23 cellular contexts compared by ENCODE assay signal in genomic region chr18:53886066-53886465, GRCh38.
"Had no signal": no experiment of that assay in that cellular context is flagged by ENCODE, and none has a peak within 500 bp of the region (broad histone marks: within the 10 kb centered on the region; RNA-seq: fewer than 3 reads in every experiment).

No MANE protein-coding gene starts in this region.

- H3K36me3 ChIP-seq: SJSA1 had no signal

- H3K9me3 ChIP-seq: body of pancreas, SJSA1 had no signal

- ATAC-seq: activated CD4-positive, CD25-positive, alpha-beta regulatory T cell treated with anti-CD3 and anti-CD28 coated beads, Interleukin-2, amount 50 U/mL, for 24 hours; activated CD8-positive, alpha-beta memory T cell treated with anti-CD3 and anti-CD28 coated beads, Interleukin-2, amount 10 ng/mL, durations not matched to agents 7 days and 5 days; body of pancreas; K562; SK-N-SH treated with all-trans-retinoic acid at 6 μM for 48 hours had no signal

- DNase-seq: activated CD4-positive, alpha-beta T cell treated with anti-CD3 and anti-CD28 coated beads for 4 hours; activated CD4-positive, alpha-beta T cell treated with anti-CD3 and anti-CD28 coated beads, Interleukin-2, amount 50 U/mL, for 4 hours; activated CD8-positive, alpha-beta memory T cell treated with anti-CD3 and anti-CD28 coated beads, Interleukin-2, amount 10 ng/mL, durations not matched to agents 7 days and 5 days; activated effector memory CD4-positive, alpha-beta T cell treated with Interleukin-2 at 50 U/mL for 16 hours; activated naive CD4-positive, alpha-beta T cell; activated T-cell treated with anti-CD3 and anti-CD28 coated beads, Interleukin-2, amount 50 U/mL, for 24 hours; aorta; body of pancreas; Karpas-422; NCI-H1105 treated with DMSO at 0.1 percent for 48 hours; NCI-H1436 treated with DMSO at 0.1 percent for 48 hours; NCI-H187; NCI-H2081; NCI-H2171; NCI-H2227 treated with DMSO at 0.1 percent for 48 hours; NCI-H69; NK-92 treated with Interleukin-12 subunit alpha and Interleukin-12 subunit beta, amount 100 ng/mL, for 24 hours; OCI-M1; SHP77 had no signal

- H3K27me3 ChIP-seq: body of pancreas, SJSA1 had no signal

- H3K4me3 ChIP-seq: body of pancreas, K562, SJSA1 had no signal

- H3K4me1 ChIP-seq: body of pancreas, SJSA1 had no signal

- H3K27ac ChIP-seq: body of pancreas, SJSA1 had no signal
